Comparison of ENCODE assay signal across 34 cellular contexts in the genomic region with DNA sequence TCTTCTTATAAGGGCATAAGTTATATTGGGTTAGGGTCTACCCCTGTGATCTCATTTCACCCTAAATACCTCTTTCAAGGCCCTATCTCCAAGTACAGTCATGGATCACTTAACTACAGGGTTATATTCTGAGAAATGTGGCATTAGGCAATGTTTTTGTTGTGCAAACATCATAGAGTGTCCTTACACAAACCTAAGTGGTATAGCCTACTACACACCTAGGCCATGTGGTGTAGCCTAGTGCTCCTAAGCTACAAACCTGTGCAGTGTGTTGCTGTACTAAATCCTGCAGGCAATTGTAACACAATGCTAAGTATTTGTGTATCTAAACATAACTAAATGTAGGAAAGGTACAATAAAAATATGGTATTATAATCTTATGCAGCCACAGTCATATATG. TPM values are rescaled to one million over a fixed set of nuclear protein-coding genes. Genes with fewer than 3 reads are reported as not detected.
"Had no signal": no experiment of that assay in that cellular context is flagged by ENCODE, and none has a peak within 500 bp of the region (broad histone marks: within the 10 kb centered on the region; RNA-seq: fewer than 3 reads in every experiment).

No MANE protein-coding gene starts in this region.

- H3K36me3 ChIP-seq: ascending aorta, cardiac muscle cell, WERI-Rb-1 had no signal

- H3K27me3 ChIP-seq: ascending aorta had no signal

- DNase-seq: activated CD4-positive, alpha-beta memory T cell treated with anti-CD3 and anti-CD28 coated beads, Interleukin-2, amount 10 ng/mL, durations not matched to agents 7 days and 5 days; activated CD4-positive, alpha-beta T cell treated with anti-CD3 and anti-CD28 coated beads for 1 hour; activated CD4-positive, alpha-beta T cell treated with anti-CD3 and anti-CD28 coated beads for 36 hours; activated CD4-positive, alpha-beta T cell treated with anti-CD3 and anti-CD28 coated beads for 48 hours; activated CD4-positive, alpha-beta T cell treated with anti-CD3 and anti-CD28 coated beads, Interleukin-2, amount 10 ng/mL, durations not matched to agents 7 days and 5 days; activated CD4-positive, alpha-beta T cell treated with anti-CD3 and anti-CD28 coated beads, Interleukin-2, amount 50 U/mL, for 48 hours; activated CD4-positive, CD25-positive, alpha-beta regulatory T cell; activated CD8-positive, alpha-beta memory T cell treated with anti-CD3 and anti-CD28 coated beads for 24 hours; activated CD8-positive, alpha-beta memory T cell treated with anti-CD3 and anti-CD28 coated beads, Interleukin-2, amount 10 ng/mL, durations not matched to agents 7 days and 5 days; activated CD8-positive, alpha-beta memory T cell treated with anti-CD3 and anti-CD28 coated beads, Interleukin-2, amount 50 U/mL, for 48 hours; activated CD8-positive, alpha-beta T cell treated with anti-CD3 and anti-CD28 coated beads, Interleukin-2, amount 10 ng/mL, durations not matched to agents 7 days and 5 days; activated effector memory CD4-positive, alpha-beta T cell treated with Interleukin-2 at 50 U/mL for 16 hours; activated gamma-delta T cell; activated naive CD4-positive, alpha-beta T cell treated with anti-CD3 and anti-CD28 coated beads, Interleukin-2, amount 10 ng/mL, durations not matched to agents 7 days and 5 days; activated naive CD4-positive, alpha-beta T cell treated with Interleukin-2 at 50 U/mL for 16 hours; activated naive CD8-positive, alpha-beta T cell treated with anti-CD3 and anti-CD28 coated beads, Interleukin-2, amount 10 ng/mL, durations not matched to agents 7 days and 5 days; activated naive CD8-positive, alpha-beta T cell treated with anti-CD3 and anti-CD28 coated beads, Interleukin-2, amount 50 U/mL, for 24 hours; activated T-cell treated with anti-CD3 and anti-CD28 coated beads, Interleukin-2, amount 50 U/mL, for 24 hours; activated T-cell treated with anti-CD3 and anti-CD28 coated beads, Interleukin-2, amount 50 U/mL, for 48 hours; amygdala; anterior cingulate cortex; caudate nucleus; cerebellar nuclear complex; T-helper 1 cell; T-helper 2 cell; T-helper 9 cell; WERI-Rb-1 had no signal

- H3K27ac ChIP-seq: ascending aorta, cardiac muscle cell, WERI-Rb-1 had no signal

- H3K9me3 ChIP-seq: ascending aorta had no signal

- H3K4me3 ChIP-seq: ascending aorta, cardiac muscle cell had no signal

- H3K4me1 ChIP-seq: ascending aorta had no signal

- ATAC-seq: activated CD4-positive, alpha-beta T cell treated with anti-CD3 and anti-CD28 coated beads for 36 hours; activated CD4-positive, CD25-positive, alpha-beta regulatory T cell treated with anti-CD3 and anti-CD28 coated beads, Interleukin-2, amount 50 U/mL, for 24 hours; activated CD8-positive, alpha-beta memory T cell treated with anti-CD3 and anti-CD28 coated beads, Interleukin-2, amount 10 ng/mL, durations not matched to agents 7 days and 5 days; activated CD8-positive, alpha-beta T cell treated with anti-CD3 and anti-CD28 coated beads, Interleukin-2, amount 10 ng/mL, durations not matched to agents 7 days and 5 days; activated naive CD8-positive, alpha-beta T cell treated with anti-CD3 and anti-CD28 coated beads, Interleukin-2, amount 50 U/mL, for 24 hours; WTC11 had no signal

RNA-seq across cellular contexts. Expression of gene CLEC3A, which starts 18.0 kb away (rescaled TPM):
- total RNA-seq: activated CD4-positive, alpha-beta memory T cell treated with anti-CD3 and anti-CD28 coated beads, Interleukin-2, amount 10 ng/mL, durations not matched to agents 7 days and 5 days; activated CD4-positive, alpha-beta T cell treated with anti-CD3 and anti-CD28 coated beads for 36 hours; activated CD4-positive, alpha-beta T cell treated with anti-CD3 and anti-CD28 coated beads, Interleukin-2, amount 10 ng/mL, durations not matched to agents 7 days and 5 days; activated CD8-positive, alpha-beta memory T cell treated with anti-CD3 and anti-CD28 coated beads, Interleukin-2, amount 10 ng/mL, durations not matched to agents 7 days and 5 days; activated CD8-positive, alpha-beta T cell treated with anti-CD3 and anti-CD28 coated beads, Interleukin-2, amount 10 ng/mL, durations not matched to agents 7 days and 5 days; activated naive CD8-positive, alpha-beta T cell treated with anti-CD3 and anti-CD28 coated beads, Interleukin-2, amount 10 ng/mL, durations not matched to agents 7 days and 5 days; activated T-helper 2 cell treated with anti-CD3 and anti-CD28 coated beads, Interferon-gamma antibody, Interleukin-2, Interleukin-4, amounts not matched to agents 10 μg/mL and 5 μg/mL and 100 μg/mL, durations not matched to agents 14 hours and 24 hours and 36 hours; ascending aorta; bronchial epithelial cell; cardiac muscle cell; chondrocyte; WTC11 had no signal
